ENCODE assay signal across 10 cellular contexts in genomic region chr2:168327328-168327727, GRCh38.
"Had no signal": no experiment of that assay in that cellular context is flagged by ENCODE, and none has a peak within 500 bp of the region (broad histone marks: within the 10 kb centered on the region; RNA-seq: fewer than 3 reads in every experiment).

No MANE protein-coding gene starts in this region.

- FAIRE-seq: H1, H54, K562 had no signal

- H3K27ac Mint-ChIP-seq: GM23338, H9, HFFc6 had no signal

- H3K4me2 ChIP-seq: GM23338 had no signal

- H3K27ac ChIP-seq: HL-60 had no signal

- H3K4me3 Mint-ChIP-seq: GM23338, H9, HFFc6 had no signal

- ATAC-seq: GM23338, K562 had no signal

- H2AFZ ChIP-seq: GM23338 had no signal

- H3K4me3 ChIP-seq: GM23338, K562 had no signal

- DNase-seq: H9, HCEC 1CT, HFFc6, IMR-90, KG1 had no signal
